20 cellular contexts compared by ENCODE assay signal in the genomic region with DNA sequence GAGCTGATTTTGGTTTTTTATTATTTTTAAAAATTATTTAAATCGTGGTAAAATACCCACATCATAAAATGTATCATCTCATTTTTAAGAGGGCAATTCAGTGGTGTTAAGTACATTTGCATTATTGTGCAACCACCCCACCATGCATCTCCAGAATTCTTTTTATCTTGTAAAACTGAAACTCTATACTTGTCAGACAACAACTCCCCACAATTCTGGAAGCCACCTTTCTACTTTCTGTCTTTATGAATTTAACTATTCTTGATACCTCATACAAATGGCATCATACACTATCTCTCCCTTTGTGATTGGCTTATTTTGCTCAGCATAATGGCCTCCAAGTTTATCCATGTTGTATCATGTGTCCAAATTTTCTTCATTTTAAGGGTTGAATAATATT.
A peak's percentile ranks its signal among the peaks of the same experiment; 100 is the strongest.
DNase-seq lines count a peak whose midpoint lies in the region; ATAC-seq, FAIRE-seq and TF ChIP-seq lines count a peak whose summit lies in the region.
"Had no signal": no experiment of that assay in that cellular context is flagged by ENCODE, and none has a peak within 500 bp of the region (broad histone marks: within the 10 kb centered on the region; RNA-seq: fewer than 3 reads in every experiment).

No MANE protein-coding gene starts in this region.

- BruUV-seq in HepG2 (replicated peaks; lab: Mats Ljungman, UMichigan) (no TSS peak), IMR-90 (replicated peaks; lab: Mats Ljungman, UMichigan) (no TSS peak), Caco-2 (replicated peaks; lab: Mats Ljungman, UMichigan) (no TSS peak)

- dilution Hi-C loops in IMR-90 (cut with HindIII; ENCODE audit: low sequenced_read_pairs, unreplicated experiment), result no loop called here

- no peaks in the 10 kb centered on the region for H3K27me3 Mint-ChIP-seq in activated CD8-positive, alpha-beta T cell treated with anti-CD3 and anti-CD28 coated beads for 36 hours
- no peaks in the 10 kb centered on the region for H3K27me3 Mint-ChIP-seq in activated CD8-positive, alpha-beta T cell treated with anti-CD3 and anti-CD28 coated beads, Interleukin-2, amount 10 ng/mL, durations not matched to agents 7 days and 5 days (ENCODE audit: low read depth)
- H3K27me3 Mint-ChIP-seq in activated T-helper 17 cell treated with anti-CD3 and anti-CD28 coated beads, Interleukin-2, amount 50 U/mL, for 72 hours, result no peaks in the 10 kb centered on the region
- no peaks in the 10 kb centered on the region for H3K27me3 Mint-ChIP-seq in Caco-2 (ENCODE audit: insufficient read depth, unreplicated experiment)
- H3K27me3 Mint-ChIP-seq: B cell had no signal

- H3K56ac ChIP-seq in IMR-90 (ENCODE audit: extremely low read depth, insufficient read depth, low read length), result no peak overlapping the region

- in situ Hi-C loops in HepG2 (cut with HindIII; ENCODE audit: extremely low pct_ligation_motif_present, low pct_unique_long_range_greater_than_20kb) (no loop called here), IMR-90 (cut with MboI; ENCODE audit: low sequenced_read_pairs) (no loop called here)

- H2BK120ac ChIP-seq in IMR-90 (ENCODE audit: low read depth, low read length), result no peak overlapping the region

- H3K4me2 ChIP-seq in HepG2 (ENCODE audit: low read depth, low read length) (no peak overlapping the region), IMR-90 (ENCODE audit: low read depth, low read length) (no peak overlapping the region)

- peaks cover 9% of the 10 kb centered on the region for H3K4me1 Mint-ChIP-seq in activated CD8-positive, alpha-beta T cell treated with anti-CD3 and anti-CD28 coated beads for 36 hours (ENCODE audit: low read depth)
- peaks cover 4% of the 10 kb centered on the region for H3K4me1 Mint-ChIP-seq in activated CD8-positive, alpha-beta T cell treated with anti-CD3 and anti-CD28 coated beads, Interleukin-2, amount 10 ng/mL, durations not matched to agents 7 days and 5 days (ENCODE audit: low read depth)
- peaks cover 10% of the 10 kb centered on the region for H3K4me1 Mint-ChIP-seq in activated T-helper 17 cell treated with anti-CD3 and anti-CD28 coated beads, Interleukin-2, amount 50 U/mL, for 72 hours
- no peaks in the 10 kb centered on the region for H3K4me1 Mint-ChIP-seq in Caco-2 (ENCODE audit: low read depth, unreplicated experiment)

- FAIRE-seq in HepG2 (lab: Jason Lieb, UNC), result no peak
- FAIRE-seq: GM12878, H1, HTR-8/SVneo had no signal

- TF ChIP-seq EP300 in HepG2 (IDR thresholded peaks at IDR 0.05; ENCODE audit: low read depth in 2 of 2, low read length in 2 of 2) (no peak), HepG2 (CRISPR knock-in tag; IDR thresholded peaks at IDR 0.05; ENCODE audit: borderline replicate concordance) (no peak)

- H3K23ac ChIP-seq in IMR-90 (ENCODE audit: low read depth, low read length), result no peak overlapping the region

- no peak overlapping the region for H3K4ac ChIP-seq in IMR-90 (ENCODE audit: low read depth, low read length)

- no peak overlapping the region for H3K18ac ChIP-seq in IMR-90 (ENCODE audit: low read depth, low read length)

- no peak overlapping the region for H4K91ac ChIP-seq in IMR-90 (ENCODE audit: insufficient read depth, low read depth, low read length)

- H3K9ac ChIP-seq in HepG2 (ENCODE audit: insufficient read depth, low read depth, low read length) (no peak overlapping the region), IMR-90 (ENCODE audit: low read depth, low read length) (no peak overlapping the region)
- H3K9ac ChIP-seq: BLaER1 treated with 17β-estradiol and CSF1 and Interleukin-3, amounts not matched to agents 10 nM and 100 nM had no signal

- H4K20me1 ChIP-seq in HepG2 (ENCODE audit: insufficient read depth, low read length), result no peaks in the 10 kb centered on the region; the same call in 1 of the 2 replicates
- no peaks in the 10 kb centered on the region for H4K20me1 ChIP-seq in IMR-90 (ENCODE audit: insufficient read depth, low read length)
- H4K20me1 ChIP-seq: BLaER1 treated with 17β-estradiol and CSF1 and Interleukin-3, amounts not matched to agents 10 nM and 100 nM had no signal

- peaks cover 71% of the 10 kb centered on the region for H3K79me2 ChIP-seq in HepG2 (ENCODE audit: insufficient read depth, low read length)

- TF ChIP-seq POLR2A in HepG2 (IDR thresholded peaks at IDR 0.05; ENCODE audit: insufficient read depth in 1 of 2, low read depth in 2 of 2, low read length in 2 of 2) (no peak), right lobe of liver (IDR thresholded peaks at IDR 0.05) (no peak), IMR-90 (IDR thresholded peaks at IDR 0.05; ENCODE audit: low read depth, low read length) (no peak)

- peaks cover 22% of the 10 kb centered on the region for H3K4me1 ChIP-seq in HepG2 (ENCODE audit: insufficient read depth, low read length)
- no peaks in the 10 kb centered on the region for H3K4me1 ChIP-seq in right lobe of liver
- no peaks in the 10 kb centered on the region for H3K4me1 ChIP-seq in IMR-90 (ENCODE audit: control insufficient read depth, insufficient read depth, low read length)
- H3K4me1 ChIP-seq in tibial artery, result no peaks in the 10 kb centered on the region
- H3K4me1 ChIP-seq in Caco-2, result no peaks in the 10 kb centered on the region

- H2BK20ac ChIP-seq in IMR-90 (ENCODE audit: low read depth, low read length), result no peak overlapping the region

- TF ChIP-seq RAD21 in HepG2 (CRISPR knock-in tag; IDR thresholded peaks at IDR 0.05) (no peak), IMR-90 (IDR thresholded peaks at IDR 0.05; ENCODE audit: low read length) (no peak)

- H2AK9ac ChIP-seq in IMR-90 (replicated peaks; ENCODE audit: low read depth, low read length, poor library complexity), result no peak overlapping the region

- H3K9me1 ChIP-seq in IMR-90 (ENCODE audit: insufficient read depth, low read length), result no peaks in the 10 kb centered on the region

- H3K36me3 ChIP-seq in HepG2 (replicated peaks in 1 of 2; ENCODE audit: control insufficient read depth in 1 of 2, insufficient read depth in 2 of 2, low read length in 2 of 2) (peaks cover 15 to 84% of the 10 kb centered on the region in 2 experiments), right lobe of liver (no peaks in the 10 kb centered on the region), IMR-90 (ENCODE audit: control insufficient read depth, insufficient read depth, low read length) (no peaks in the 10 kb centered on the region), tibial artery (no peaks in the 10 kb centered on the region), Caco-2 (ENCODE audit: control insufficient read depth, insufficient read depth, low read length) (no peaks in the 10 kb centered on the region)

- TF ChIP-seq CTCF in activated CD8-positive, alpha-beta T cell treated with anti-CD3 and anti-CD28 coated beads for 36 hours (IDR thresholded peaks at IDR 0.05), result no peak
- no peak for TF ChIP-seq CTCF in HepG2 (CRISPR knock-in tag; IDR thresholded peaks at IDR 0.05)
- no peak for TF ChIP-seq CTCF in right lobe of liver (IDR thresholded peaks at IDR 0.05)
- TF ChIP-seq CTCF in IMR-90 (conservative IDR thresholded peaks at IDR 0.05; ENCODE audit: low read depth, low read length), result no peak
- TF ChIP-seq CTCF in tibial artery (IDR thresholded peaks at IDR 0.05), result no peak
- no peak for TF ChIP-seq CTCF in Caco-2 (IDR thresholded peaks at IDR 0.05; ENCODE audit: insufficient read depth in 1 of 2, low read depth in 1 of 2, low read length in 1 of 2, severe bottlenecking in 1 of 2, unreplicated experiment in 1 of 2)

- H2BK5ac ChIP-seq in IMR-90 (ENCODE audit: low read depth, low read length, poor library complexity, severe bottlenecking), result no peak overlapping the region

- 97% methylated on average over 1 of the region's 1 CpG for WGBS in HepG2 (ENCODE audit: low lambda C conversion rate)
- WGBS in right lobe of liver (ENCODE audit: insufficient coverage, low coverage, low lambda C conversion rate, missing lambda C conversion rate), result 79% methylated on average over 1 of the region's 1 CpG
- no CpG with 5 or more reads among the region's 1 CpG for WGBS in IMR-90 (ENCODE audit: extremely low coverage in 2 of 2, insufficient read length in 1 of 2), 2 experiments

- no peak overlapping the region for H2AK5ac ChIP-seq in IMR-90 (ENCODE audit: low read depth, low read length)

- no peak overlapping the region for H3K14ac ChIP-seq in IMR-90 (replicated peaks; ENCODE audit: low read depth, low read length)

- no peaks in the 10 kb centered on the region for H3K36me3 Mint-ChIP-seq in activated CD8-positive, alpha-beta T cell treated with anti-CD3 and anti-CD28 coated beads for 36 hours (ENCODE audit: low read depth)
- peaks cover 2% of the 10 kb centered on the region for H3K36me3 Mint-ChIP-seq in activated CD8-positive, alpha-beta T cell treated with anti-CD3 and anti-CD28 coated beads, Interleukin-2, amount 10 ng/mL, durations not matched to agents 7 days and 5 days (ENCODE audit: low read depth)
- no peaks in the 10 kb centered on the region for H3K36me3 Mint-ChIP-seq in activated T-helper 17 cell treated with anti-CD3 and anti-CD28 coated beads, Interleukin-2, amount 50 U/mL, for 72 hours (ENCODE audit: low read depth)
- H3K36me3 Mint-ChIP-seq in Caco-2 (ENCODE audit: insufficient read depth, unreplicated experiment), result no peaks in the 10 kb centered on the region
- H3K36me3 Mint-ChIP-seq: CD8-positive, alpha-beta T cell had no signal

- POLR2A ChIA-PET in activated CD8-positive, alpha-beta T cell treated with anti-CD3 and anti-CD28 coated beads for 36 hours (lab: Charles Lee), result no interaction called here
- POLR2A ChIA-PET in activated CD8-positive, alpha-beta T cell treated with anti-CD3 and anti-CD28 coated beads, Interleukin-2, amount 10 ng/mL, durations not matched to agents 7 days and 5 days (lab: Charles Lee), result no interaction called here
- POLR2A ChIA-PET in HepG2 (lab: Yijun Ruan, JAX) (no interaction called here), IMR-90 (lab: Charles Lee; ENCODE audit: unreplicated experiment) (no interaction called here), Caco-2 (lab: Charles Lee) (no interaction called here)

- ATAC-seq in activated CD8-positive, alpha-beta T cell treated with anti-CD3 and anti-CD28 coated beads for 36 hours, result peak; percentile 47
- ATAC-seq in activated CD8-positive, alpha-beta T cell treated with anti-CD3 and anti-CD28 coated beads, Interleukin-2, amount 10 ng/mL, durations not matched to agents 7 days and 5 days, result no peak
- ATAC-seq in HepG2, result no peak
- no peak for ATAC-seq in right lobe of liver
- ATAC-seq in IMR-90 (ENCODE audit: low read depth), result no peak
- ATAC-seq in activated T-helper 17 cell treated with anti-CD3 and anti-CD28 coated beads, Interleukin-2, amount 50 U/mL, for 72 hours (replicated peaks), result peak; percentile 21
- ATAC-seq: CD8-positive, alpha-beta T cell; GM12878 had no signal

- CTCF ChIA-PET in activated CD8-positive, alpha-beta T cell treated with anti-CD3 and anti-CD28 coated beads for 36 hours (lab: Charles Lee), result no interaction called here
- CTCF ChIA-PET in activated CD8-positive, alpha-beta T cell treated with anti-CD3 and anti-CD28 coated beads, Interleukin-2, amount 10 ng/mL, durations not matched to agents 7 days and 5 days (lab: Charles Lee), result no interaction called here
- CTCF ChIA-PET in HepG2 (lab: Yijun Ruan, JAX; ENCODE audit: low intra/inter-chr PET ratio, low total read pairs) (no interaction called here), IMR-90 (lab: Yijun Ruan, JAX) (no interaction called here), Caco-2 (lab: Charles Lee) (no interaction called here)

- H3K9me3 Mint-ChIP-seq in activated CD8-positive, alpha-beta T cell treated with anti-CD3 and anti-CD28 coated beads for 36 hours, result peaks cover 5% of the 10 kb centered on the region
- no peaks in the 10 kb centered on the region for H3K9me3 Mint-ChIP-seq in activated CD8-positive, alpha-beta T cell treated with anti-CD3 and anti-CD28 coated beads, Interleukin-2, amount 10 ng/mL, durations not matched to agents 7 days and 5 days (ENCODE audit: insufficient read depth)
- peaks cover 7% of the 10 kb centered on the region for H3K9me3 Mint-ChIP-seq in activated T-helper 17 cell treated with anti-CD3 and anti-CD28 coated beads, Interleukin-2, amount 50 U/mL, for 72 hours
- peaks cover 7% of the 10 kb centered on the region for H3K9me3 Mint-ChIP-seq in Caco-2 (ENCODE audit: unreplicated experiment)

- no peak overlapping the region for H4K5ac ChIP-seq in IMR-90 (ENCODE audit: low read depth, low read length)

- H3K27ac ChIP-seq in HepG2 (ENCODE audit: extremely low read length, insufficient read depth, low read length) (no peak overlapping the region), right lobe of liver (no peak overlapping the region), IMR-90 (ENCODE audit: insufficient read depth, low read length) (no peak overlapping the region), tibial artery (no peak overlapping the region)
- H3K27ac ChIP-seq: BLaER1 treated with 17β-estradiol and CSF1 and Interleukin-3, amounts not matched to agents 10 nM and 100 nM had no signal

- H2BK15ac ChIP-seq in IMR-90 (ENCODE audit: low read depth, low read length), result no peak overlapping the region

- no peak overlapping the region for H3K4me3 Mint-ChIP-seq in activated CD8-positive, alpha-beta T cell treated with anti-CD3 and anti-CD28 coated beads for 36 hours
- no peak overlapping the region for H3K4me3 Mint-ChIP-seq in activated CD8-positive, alpha-beta T cell treated with anti-CD3 and anti-CD28 coated beads, Interleukin-2, amount 10 ng/mL, durations not matched to agents 7 days and 5 days
- H3K4me3 Mint-ChIP-seq in activated T-helper 17 cell treated with anti-CD3 and anti-CD28 coated beads, Interleukin-2, amount 50 U/mL, for 72 hours, result no peak overlapping the region
- H3K4me3 Mint-ChIP-seq in Caco-2 (ENCODE audit: unreplicated experiment), result no peak overlapping the region
- H3K4me3 Mint-ChIP-seq: B cell; CD8-positive, alpha-beta T cell; H9 had no signal

- DNase-seq in activated CD8-positive, alpha-beta T cell treated with anti-CD3 and anti-CD28 coated beads for 36 hours, result no peak
- no peak for DNase-seq in activated CD8-positive, alpha-beta T cell treated with anti-CD3 and anti-CD28 coated beads, Interleukin-2, amount 10 ng/mL, durations not matched to agents 7 days and 5 days
- DNase-seq in HepG2 (ENCODE audit: low spot score) (no peak), right lobe of liver (no peak), IMR-90 (no peak), tibial artery (no peak), Caco-2 (no peak)
- DNase-seq: 8988T; CD8-positive, alpha-beta T cell; DMS 273 treated with DMSO at 0.1 percent for 48 hours; DMS53; DND-41; EL; H9 had no signal

- H3K27ac Mint-ChIP-seq in activated CD8-positive, alpha-beta T cell treated with anti-CD3 and anti-CD28 coated beads for 36 hours, result no peak overlapping the region
- no peak overlapping the region for H3K27ac Mint-ChIP-seq in activated CD8-positive, alpha-beta T cell treated with anti-CD3 and anti-CD28 coated beads, Interleukin-2, amount 10 ng/mL, durations not matched to agents 7 days and 5 days
- H3K27ac Mint-ChIP-seq in activated T-helper 17 cell treated with anti-CD3 and anti-CD28 coated beads, Interleukin-2, amount 50 U/mL, for 72 hours, result no peak overlapping the region
- H3K27ac Mint-ChIP-seq in Caco-2 (ENCODE audit: unreplicated experiment), result no peak overlapping the region
- H3K27ac Mint-ChIP-seq: B cell; CD8-positive, alpha-beta T cell; H9 had no signal

- no peaks in the 10 kb centered on the region for H3K9me3 ChIP-seq in HepG2 (ENCODE audit: low read length)
- H3K9me3 ChIP-seq in right lobe of liver, result no peaks in the 10 kb centered on the region
- H3K9me3 ChIP-seq in IMR-90 (ENCODE audit: control insufficient read depth, insufficient read depth, low read length), result no peaks in the 10 kb centered on the region
- H3K9me3 ChIP-seq in tibial artery, result no peaks in the 10 kb centered on the region
- no peaks in the 10 kb centered on the region for H3K9me3 ChIP-seq in Caco-2

- H3K79me1 ChIP-seq in IMR-90 (ENCODE audit: low read depth in 1 of 2, low read length in 2 of 2), result no peaks in the 10 kb centered on the region

- no peak overlapping the region for H4K8ac ChIP-seq in IMR-90 (ENCODE audit: low read depth in 2 of 2, low read length in 2 of 2)

- H2AFZ ChIP-seq in HepG2 (ENCODE audit: low read length) (no peak overlapping the region), IMR-90 (replicated peaks; ENCODE audit: low read length, poor library complexity) (no peak overlapping the region)

- intact Hi-C loops in activated CD8-positive, alpha-beta T cell treated with anti-CD3 and anti-CD28 coated beads for 36 hours (cut with micrococcal nuclease), result no loop called here
- intact Hi-C loops in HepG2 (cut with micrococcal nuclease; ENCODE audit: unreplicated experiment) (no loop called here), right lobe of liver (cut with DNase I) (no loop called here), IMR-90 (cut with micrococcal nuclease) (no loop called here), tibial artery (cut with DNase I; ENCODE audit: low total_unique reads) (no loop called here), Caco-2 (cut with micrococcal nuclease; ENCODE audit: unreplicated experiment) (no loop called here)

- no peaks in the 10 kb centered on the region for H3K27me3 ChIP-seq in HepG2 (ENCODE audit: control insufficient read depth in 1 of 2, insufficient read depth in 2 of 2, low read length in 2 of 2)
- H3K27me3 ChIP-seq in right lobe of liver, result no peaks in the 10 kb centered on the region
- no peaks in the 10 kb centered on the region; the same call in 1 of the 2 replicates for H3K27me3 ChIP-seq in IMR-90 (ENCODE audit: control insufficient read depth, insufficient read depth, low read length)
- H3K27me3 ChIP-seq in tibial artery, result no peaks in the 10 kb centered on the region
- no peaks in the 10 kb centered on the region for H3K27me3 ChIP-seq in Caco-2 (replicated peaks; ENCODE audit: control insufficient read depth, insufficient read depth, low read length)
- H3K27me3 ChIP-seq: BLaER1 treated with 17β-estradiol and CSF1 and Interleukin-3, amounts not matched to agents 10 nM and 100 nM had no signal

- H3K4me3 ChIP-seq in HepG2 (replicated peaks in 1 of 3; ENCODE audit: insufficient read depth in 1 of 3, low read depth in 2 of 3, low read length in 3 of 3), result no peak overlapping the region
- H3K4me3 ChIP-seq in right lobe of liver, result no peak overlapping the region
- H3K4me3 ChIP-seq in IMR-90 (ENCODE audit: insufficient read depth, low read depth, low read length), result no peak overlapping the region
- H3K4me3 ChIP-seq in tibial artery, result no peak overlapping the region
- no peak overlapping the region for H3K4me3 ChIP-seq in Caco-2 (ENCODE audit: low read depth, low read length)
- H3K4me3 ChIP-seq: BLaER1 treated with 17β-estradiol and CSF1 and Interleukin-3, amounts not matched to agents 10 nM and 100 nM; GM12878 had no signal

Comparison
In these comparisons a context has a peak if more than half of its experiments do, and no peak if none do; other contexts are left out.
1. ATAC-seq: peak in activated CD8-positive, alpha-beta T cell treated with anti-CD3 and anti-CD28 coated beads for 36 hours (single experiment) and activated T-helper 17 cell treated with anti-CD3 and anti-CD28 coated beads, Interleukin-2, amount 50 U/mL, for 72 hours (single experiment); none in activated CD8-positive, alpha-beta T cell treated with anti-CD3 and anti-CD28 coated beads, Interleukin-2, amount 10 ng/mL, durations not matched to agents 7 days and 5 days (single experiment), HepG2 (single experiment), right lobe of liver (0 of 4) and IMR-90 (single experiment).